22 cellular contexts compared by ENCODE assay signal in genomic region chr2:88197732-88198131, GRCh38. TPM values are rescaled to one million over a fixed set of nuclear protein-coding genes. Genes with fewer than 3 reads are reported as not detected.
"Had no signal": no experiment of that assay in that cellular context is flagged by ENCODE, and none has a peak within 500 bp of the region (broad histone marks: within the 10 kb centered on the region; RNA-seq: fewer than 3 reads in every experiment).

No MANE protein-coding gene starts in this region.

- ATAC-seq: left colon, psoas muscle had no signal

- DNase-seq: dorsolateral prefrontal cortex; effector CD8-positive, alpha-beta T cell; heart left ventricle; hippocampal formation; left colon; mesendoderm; naive B cell; psoas muscle; retina; sigmoid colon; stimulated activated CD4-positive, alpha-beta T cell treated with anti-CD3 and anti-CD28 coated beads, Interleukin-2, amount 100 ng/mL, for 24 hours; stimulated activated CD4-positive, alpha-beta T cell treated with anti-CD3 and anti-CD28 coated beads, Interleukin-4, amount 100 ng/mL, for 4 hours; stimulated activated naive CD4-positive, alpha-beta T cell; stomach; substantia nigra; transverse colon had no signal

- H3K4me1 ChIP-seq: psoas muscle had no signal

- H3K27ac ChIP-seq: coronary artery, dorsolateral prefrontal cortex, heart left ventricle, neutrophil, psoas muscle, sigmoid colon, skin epidermis, stomach, thoracic aorta, transverse colon had no signal

RNA-seq across cellular contexts. Expression of gene THNSL2, which starts 27.6 kb away (rescaled TPM):
- total RNA-seq: glomerular endothelial cell, lung microvascular endothelial cell had no signal
